ENCODE assay signal across 1 cellular context in genomic region chr15:40902605-40903561, GRCh38.
TF ChIP-seq lines count a peak whose summit lies in the region.

No MANE protein-coding gene starts in this region.

TF ChIP-seq in GM23338, 12 proteins besides CTCF, POLR2A, EP300 and RAD21:
- TF ChIP-seq POLR2AphosphoS5 (IDR thresholded peaks at IDR 0.05; ENCODE audit: low read depth): no peak
